In genomic region chr3:178083906-178084823, GRCh38 we compare ENCODE assay signal across 8 cellular contexts.
A peak's percentile ranks its signal among the peaks of the same experiment; 100 is the strongest.
DNase-seq lines count a peak whose midpoint lies in the region; ATAC-seq and TF ChIP-seq lines count a peak whose summit lies in the region.

No MANE protein-coding gene starts in this region.

- no peaks in the 10 kb centered on the region for H3K27me3 ChIP-seq in CD4-positive, alpha-beta T cell (ENCODE audit: control insufficient read depth, insufficient read depth, low read length)
- no peaks in the 10 kb centered on the region for H3K27me3 ChIP-seq in MM.1S (replicated peaks; ENCODE audit: insufficient read depth, low read length)

- CTCF ChIA-PET in CD4-positive, alpha-beta T cell (lab: Charles Lee) = no interaction called here

- H3K27me3 Mint-ChIP-seq in CD4-positive, alpha-beta T cell = no peaks in the 10 kb centered on the region

- no peaks in the 10 kb centered on the region for H4K20me1 ChIP-seq in MM.1S (ENCODE audit: insufficient read depth, low read length)

- H3K4me2 ChIP-seq in MM.1S (ENCODE audit: low read depth, low read length) = peak overlapping the region; percentile 76

- no peaks in the 10 kb centered on the region for H3K36me3 Mint-ChIP-seq in CD4-positive, alpha-beta T cell (ENCODE audit: low read depth)

- H3K36me3 ChIP-seq in MM.1S (replicated peaks; ENCODE audit: insufficient read depth, low read length) = no peaks in the 10 kb centered on the region

- intact Hi-C loops in CD4-positive, alpha-beta T cell (cut with DNase I, micrococcal nuclease) = loop anchor here in 1 of 2 experiments (10.0 kb wide), 1 partner anchor 79 kb away; no protein-coding TSS in a partner anchor
- intact Hi-C loops in left ventricle myocardium superior (cut with micrococcal nuclease) (no loop called here), left colon (cut with DNase I, micrococcal nuclease) (no loop called here)

- peaks cover 17% of the 10 kb centered on the region for H3F3A ChIP-seq in MM.1S (ENCODE audit: insufficient read depth, low read length)

- H3K27ac ChIP-seq in CD4-positive, alpha-beta T cell (ENCODE audit: low read depth, low read length) = no peak overlapping the region
- peak overlapping the region; percentile 71 for H3K27ac ChIP-seq in MM.1S (ENCODE audit: low read length)
- H3K27ac ChIP-seq in substantia nigra (ENCODE audit: low read depth, low read length, poor library complexity, severe bottlenecking) = peak overlapping the region; percentile 56

- peak overlapping the region; percentile 37 for H2AFZ ChIP-seq in MM.1S (ENCODE audit: low read length)

- peaks cover 59% of the 10 kb centered on the region for H3K4me1 Mint-ChIP-seq in CD4-positive, alpha-beta T cell (ENCODE audit: low read depth)

- H3K4me1 ChIP-seq in MM.1S (ENCODE audit: low read length) = peaks cover 50% of the 10 kb centered on the region

- no peaks in the 10 kb centered on the region for H3K79me2 ChIP-seq in MM.1S (ENCODE audit: low read length)

- TF ChIP-seq CTCF in CD4-positive, alpha-beta T cell (IDR thresholded peaks at IDR 0.05) = peak; percentile 34
- TF ChIP-seq CTCF in MM.1S (IDR thresholded peaks at IDR 0.05; ENCODE audit: low read length) = peak; percentile 92

- H3K4me3 Mint-ChIP-seq in CD4-positive, alpha-beta T cell = peak overlapping the region; percentile 35

- peak overlapping the region; percentile 60 for H3K9ac ChIP-seq in MM.1S (ENCODE audit: low read length)

- H3K9me3 ChIP-seq in CD4-positive, alpha-beta T cell (ENCODE audit: control insufficient read depth, low read length) = no peaks in the 10 kb centered on the region
- H3K9me3 ChIP-seq in MM.1S (replicated peaks; ENCODE audit: insufficient read depth, low read length) = no peaks in the 10 kb centered on the region

- no peak for DNase-seq in CD4-positive, alpha-beta T cell
- DNase-seq in MM.1S (peak; percentile 68), SW480 (ENCODE audit: low spot score) (peak; percentile 14), left ventricle myocardium superior (no peak), substantia nigra (lab: John Stamatoyannopoulos, UW) (peak in 2 of 49 donors; percentile 4 to 13), left colon (no peak)
- DNase-seq in effector CD8-positive, alpha-beta T cell (lab: John Stamatoyannopoulos, UW) = no peak

- H3K9me3 Mint-ChIP-seq in CD4-positive, alpha-beta T cell = no peaks in the 10 kb centered on the region

- POLR2A ChIA-PET in CD4-positive, alpha-beta T cell (lab: Charles Lee) = interaction anchor here (0.6 to 0.7 kb wide), 3 partner anchors 21 to 1049 kb away, joined by 3 to 4 read pairs (median 3); no protein-coding TSS in a partner anchor

- peak overlapping the region; percentile 37 for H3K4me3 ChIP-seq in MM.1S (ENCODE audit: low read length)

- no peak for ATAC-seq in CD4-positive, alpha-beta T cell (ENCODE audit: poor library complexity)
- peak; percentile 49 for ATAC-seq in left ventricle myocardium superior
- no peak for ATAC-seq in HG03025 (IDR thresholded peaks at IDR 0.05; ENCODE audit: low FRiP score, unreplicated experiment)
- no peak for ATAC-seq in left colon

- H3K27ac Mint-ChIP-seq in CD4-positive, alpha-beta T cell = peak overlapping the region; percentile 64

- H3K9me2 ChIP-seq in MM.1S (replicated peaks; ENCODE audit: insufficient read depth, low read length) = no peaks in the 10 kb centered on the region

Comparison
In these comparisons a context has a peak if more than half of its experiments do, and no peak if none do; other contexts are left out.
1. DNase-seq: peak in MM.1S (single experiment) and SW480 (single experiment); none in CD4-positive, alpha-beta T cell (0 of 10), left ventricle myocardium superior (single experiment), effector CD8-positive, alpha-beta T cell (single experiment) and left colon (0 of 2).